Comparison of ENCODE assay signal across 11 cellular contexts in the genomic region with DNA sequence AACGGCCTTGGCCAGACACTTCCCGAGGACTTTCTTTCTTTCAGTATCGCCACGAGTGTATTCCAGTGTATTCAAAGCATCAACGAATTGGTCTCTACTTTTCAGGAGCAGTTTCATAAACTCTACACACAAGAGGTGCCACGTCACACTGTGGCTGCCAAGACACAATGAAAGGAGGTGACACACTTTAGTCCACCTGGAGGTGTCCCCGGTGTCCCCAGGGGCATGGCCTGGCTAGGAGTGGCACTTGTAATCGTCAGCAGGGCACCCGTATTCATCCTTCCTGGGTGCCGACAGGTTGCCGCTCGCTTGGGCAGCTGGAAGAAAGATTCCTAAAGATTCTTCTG. TPM values are rescaled to one million over a fixed set of nuclear protein-coding genes. Genes with fewer than 3 reads are reported as not detected.
A peak's percentile ranks its signal among the peaks of the same experiment; 100 is the strongest.
DNase-seq lines count a peak whose midpoint lies in the region; ATAC-seq and TF ChIP-seq lines count a peak whose summit lies in the region.
"Had no signal": no experiment of that assay in that cellular context is flagged by ENCODE, and none has a peak within 500 bp of the region (broad histone marks: within the 10 kb centered on the region; RNA-seq: fewer than 3 reads in every experiment).

No MANE protein-coding gene starts in this region.

- peak overlapping the region; percentile 75 for H3K4ac ChIP-seq in trophoblast cell (ENCODE audit: low read depth, low read length)

- H3K27ac ChIP-seq in left ventricle myocardium inferior (replicated peaks), result peak overlapping the region; percentile 87
- H3K27ac ChIP-seq in gastroesophageal sphincter, result peak overlapping the region; percentile 66 to 89 (median 80)
- H3K27ac ChIP-seq in trophoblast cell (ENCODE audit: low read depth, low read length), result peak overlapping the region; percentile 97
- peak overlapping the region; percentile 74 to 90 for H3K27ac ChIP-seq in aorta (ENCODE audit: low read depth in 1 of 2, low read length in 2 of 2)
- H3K27ac ChIP-seq: cardiac muscle cell had no signal

- H3K9ac ChIP-seq in trophoblast cell (ENCODE audit: low read length), result no peak overlapping the region

- intact Hi-C loops in left ventricle myocardium inferior (cut with micrococcal nuclease), result no loop called here
- intact Hi-C loops in Right ventricle myocardium superior (cut with DNase I), result no loop called here
- intact Hi-C loops in aorta (cut with DNase I), result loop anchor here in 1 of 2 donors (10.0 kb wide), 2 partner anchors 132 to 198 kb away; no protein-coding TSS in a partner anchor

- peak overlapping the region; percentile 90 for H3K14ac ChIP-seq in trophoblast cell (ENCODE audit: low read length)

- peaks cover 41% of the 10 kb centered on the region for H3K79me2 ChIP-seq in trophoblast cell (ENCODE audit: control insufficient read depth, insufficient read depth, low read length, poor library complexity)

- H3K36me3 ChIP-seq in left ventricle myocardium inferior, result no peaks in the 10 kb centered on the region
- no peaks in the 10 kb centered on the region for H3K36me3 ChIP-seq in gastroesophageal sphincter
- peaks cover 19 to 21% of the 10 kb centered on the region in 2 experiments for H3K36me3 ChIP-seq in trophoblast cell (ENCODE audit: control insufficient read depth in 1 of 2, insufficient read depth in 2 of 2, low read length in 2 of 2)
- H3K36me3 ChIP-seq in aorta (ENCODE audit: control insufficient read depth in 1 of 2, insufficient read depth in 2 of 2, low read length in 1 of 2), result no peaks in the 10 kb centered on the region
- H3K36me3 ChIP-seq: cardiac muscle cell had no signal

- no peak for TF ChIP-seq EP300 in gastroesophageal sphincter (IDR thresholded peaks at IDR 0.05)

- H4K91ac ChIP-seq in trophoblast cell (ENCODE audit: low read depth, low read length), result peak overlapping the region; percentile 96

- TF ChIP-seq CTCF in left ventricle myocardium inferior (IDR thresholded peaks at IDR 0.05; ENCODE audit: borderline replicate concordance) (no peak), gastroesophageal sphincter (IDR thresholded peaks at IDR 0.05) (no peak)

- H3K9me3 ChIP-seq in left ventricle myocardium inferior (replicated peaks), result no peaks in the 10 kb centered on the region
- H3K9me3 ChIP-seq in gastroesophageal sphincter, result no peaks in the 10 kb centered on the region
- no peaks in the 10 kb centered on the region for H3K9me3 ChIP-seq in trophoblast cell (ENCODE audit: insufficient read depth, low read depth, low read length)
- no peaks in the 10 kb centered on the region for H3K9me3 ChIP-seq in aorta (ENCODE audit: control insufficient read depth, low read length)

- peak overlapping the region; percentile 69 for H4K8ac ChIP-seq in trophoblast cell (ENCODE audit: low read depth, low read length)

- no peaks in the 10 kb centered on the region for H3K27me3 ChIP-seq in left ventricle myocardium inferior (ENCODE audit: low read depth)
- no peaks in the 10 kb centered on the region for H3K27me3 ChIP-seq in gastroesophageal sphincter
- H3K27me3 ChIP-seq in trophoblast cell (ENCODE audit: insufficient read depth, low read length), result no peaks in the 10 kb centered on the region
- no peaks in the 10 kb centered on the region for H3K27me3 ChIP-seq in aorta (ENCODE audit: control insufficient read depth in 1 of 2, insufficient read depth in 2 of 2, low read length in 1 of 2)

- DNase-seq in left ventricle myocardium inferior (no peak), Right ventricle myocardium superior (no peak), trophoblast cell (peak; percentile 78 to 84), aorta (no peak), NCI-H146 treated with DMSO at 0.1 percent for 48 hours (lab: John Stamatoyannopoulos, UW; ENCODE audit: unreplicated experiment) (no peak), NCI-H82 treated with DMSO at 0.1 percent for 48 hours (lab: John Stamatoyannopoulos, UW; ENCODE audit: unreplicated experiment) (no peak), NCI-H226 (no peak)
- DNase-seq: activated T-cell treated with anti-CD3 and anti-CD28 coated beads, Interleukin-2, amount 50 U/mL, for 1 hour; NCI-H1417 treated with DMSO at 0.1 percent for 48 hours had no signal

- H3K23ac ChIP-seq in trophoblast cell (ENCODE audit: low read length), result no peak overlapping the region

- ATAC-seq in Right ventricle myocardium superior (ENCODE audit: poor library complexity), result no peak
- ATAC-seq in gastroesophageal sphincter, result no peak
- ATAC-seq in aorta (ENCODE audit: low FRiP score), result no peak

- H2BK5ac ChIP-seq in trophoblast cell (ENCODE audit: low read depth, low read length, poor library complexity), result peak overlapping the region; percentile 90

- H3K18ac ChIP-seq in trophoblast cell (ENCODE audit: low read length), result peak overlapping the region; percentile 74

- H4K12ac ChIP-seq in trophoblast cell (ENCODE audit: low read depth, low read length), result no peak overlapping the region

- H3K79me1 ChIP-seq in trophoblast cell (ENCODE audit: low read length), result peaks cover 69% of the 10 kb centered on the region

- peak overlapping the region; percentile 49 for H3K4me3 ChIP-seq in left ventricle myocardium inferior
- peak overlapping the region in 1 of 2 donors; percentile 28 for H3K4me3 ChIP-seq in gastroesophageal sphincter
- H3K4me3 ChIP-seq in trophoblast cell (ENCODE audit: low read depth, low read length), result no peak overlapping the region
- H3K4me3 ChIP-seq in aorta (ENCODE audit: low read length in 2 of 2), result no peak overlapping the region
- H3K4me3 ChIP-seq: cardiac muscle cell had no signal

- 2 to 31% methylated on average over 5 to 6 of the region's 12 CpGs for WGBS in gastroesophageal sphincter (ENCODE audit: low coverage in 1 of 2), 2 donors
- WGBS in trophoblast cell (ENCODE audit: extremely low coverage, insufficient coverage, insufficient read length), result no CpG with 5 or more reads among the region's 12 CpGs
- 2 to 6% methylated on average over 12 of the region's 12 CpGs for WGBS in aorta, 2 donors

- H2BK120ac ChIP-seq in trophoblast cell (ENCODE audit: insufficient read depth, low read length, poor library complexity), result peak overlapping the region; percentile 90

- peak overlapping the region; percentile 92 for H2BK12ac ChIP-seq in trophoblast cell (ENCODE audit: low read length)

- peak overlapping the region; percentile 51 for H2AK5ac ChIP-seq in trophoblast cell (ENCODE audit: low read length)

- H2AFZ ChIP-seq in trophoblast cell (ENCODE audit: insufficient read depth, low read length, poor library complexity), result no peak overlapping the region

- TF ChIP-seq POLR2A in gastroesophageal sphincter (IDR thresholded peaks at IDR 0.05), result no peak

- H3K4me2 ChIP-seq in trophoblast cell (ENCODE audit: low read length), result no peak overlapping the region

- H3K4me1 ChIP-seq in left ventricle myocardium inferior (peaks cover 83% of the 10 kb centered on the region), gastroesophageal sphincter (peaks cover 3 to 100% (median 68%) of the 10 kb centered on the region in 3 donors), trophoblast cell (ENCODE audit: control insufficient read depth in 1 of 2, insufficient read depth in 2 of 2, low read length in 2 of 2) (peaks cover 49 to 55% of the 10 kb centered on the region in 2 experiments), aorta (ENCODE audit: control insufficient read depth in 1 of 2, insufficient read depth in 2 of 2, low read length in 2 of 2) (peaks cover 6 to 10% of the 10 kb centered on the region in 2 donors)

RNA-seq across cellular contexts. Expression of a gene that starts 5.0 kb away (rescaled TPM):
- 40.6 TPM for total RNA-seq in left ventricle myocardium inferior
- total RNA-seq in Right ventricle myocardium superior, result 43.2 TPM
- 10 to 100 TPM; 35.0 to 61.3 (median 45.1) TPM for total RNA-seq in gastroesophageal sphincter
- 85.9 and 86.5 TPM in 2 replicates for polyA plus RNA-seq in trophoblast cell (2013)
- 100 to 1,000 TPM; 117 to 140 TPM for total RNA-seq in aorta
- polyA plus RNA-seq in aorta, result 10 to 100 TPM; 40.5 to 56.1 TPM

Comparison
In these comparisons a context has a peak if more than half of its experiments do, and no peak if none do; other contexts are left out.
1. DNase-seq: peak in trophoblast cell (2 of 2); none in left ventricle myocardium inferior (single experiment), Right ventricle myocardium superior (single experiment), aorta (0 of 2), NCI-H146 treated with DMSO at 0.1 percent for 48 hours (single experiment), NCI-H82 treated with DMSO at 0.1 percent for 48 hours (single experiment) and NCI-H226 (single experiment).
2. Peak in every context shown above with its lines, with median percentiles within 50 percentile points of each other: H3K27ac ChIP-seq.